Comparison of ENCODE assay signal across 23 cellular contexts in genomic region chr10:13770760-13771493, GRCh38.
A peak's percentile ranks its signal among the peaks of the same experiment; 100 is the strongest.
DNase-seq lines count a peak whose midpoint lies in the region; ATAC-seq, FAIRE-seq and TF ChIP-seq lines count a peak whose summit lies in the region.
"Had no signal": no experiment of that assay in that cellular context is flagged by ENCODE, and none has a peak within 500 bp of the region (broad histone marks: within the 10 kb centered on the region; RNA-seq: fewer than 3 reads in every experiment).

No MANE protein-coding gene starts in this region.

- no peaks in the 10 kb centered on the region for H3K9me3 Mint-ChIP-seq in MCF 10A (ENCODE audit: unreplicated experiment)
- H3K9me3 Mint-ChIP-seq: H9 had no signal

- H3K79me2 ChIP-seq in mammary epithelial cell (ENCODE audit: insufficient read depth, low read length): no peaks in the 10 kb centered on the region

- H3K36me3 ChIP-seq in mammary epithelial cell (ENCODE audit: insufficient read depth, low read length): no peaks in the 10 kb centered on the region
- no peaks in the 10 kb centered on the region for H3K36me3 ChIP-seq in kidney (ENCODE audit: control insufficient read depth in 1 of 2, insufficient read depth in 2 of 2, low read length in 2 of 2)
- H3K36me3 ChIP-seq: MG63 had no signal

- no peak overlapping the region for H3K4me2 ChIP-seq in mammary epithelial cell (ENCODE audit: insufficient read depth, low read depth, low read length)
- H3K4me2 ChIP-seq: GM23338 had no signal

- no peak for DNase-seq in mammary epithelial cell
- no peak for DNase-seq in MCF 10A (ENCODE audit: unreplicated experiment)
- no peak for DNase-seq in RWPE1 (ENCODE audit: low spot score)
- DNase-seq in epithelial cell of prostate (ENCODE audit: low read depth, low spot score): no peak
- no peak for DNase-seq in GDM1 (lab: John Stamatoyannopoulos, UW)
- no peak for DNase-seq in kidney
- DNase-seq: Calu3; DMS79 treated with DMSO at 0.1 percent for 48 hours; H9; KBM-7; MG63; NCI-H2029; NCI-H446 treated with DMSO at 0.1 percent for 48 hours; NCI-H82; NK-92 treated with Interleukin-12 subunit alpha and Interleukin-12 subunit beta, amount 100 ng/mL, for 24 hours; RPMI8226; SHP77 treated with DMSO at 0.1 percent for 48 hours had no signal

- H2AFZ ChIP-seq in mammary epithelial cell (ENCODE audit: low read depth, low read length): no peak overlapping the region
- H2AFZ ChIP-seq: GM23338 had no signal

- ATAC-seq in HG03095 (IDR thresholded peaks at IDR 0.05; ENCODE audit: unreplicated experiment) (no peak), GM19395 (IDR thresholded peaks at IDR 0.05; ENCODE audit: unreplicated experiment) (no peak)
- ATAC-seq: GM23338 had no signal

- H3K27me3 ChIP-seq in mammary epithelial cell (ENCODE audit: insufficient read depth, low read length): no peaks in the 10 kb centered on the region
- H3K27me3 ChIP-seq: MG63 had no signal

- no peaks in the 10 kb centered on the region for H3K9me3 ChIP-seq in mammary epithelial cell (replicated peaks; ENCODE audit: insufficient read depth, low read length)
- no peaks in the 10 kb centered on the region for H3K9me3 ChIP-seq in kidney (ENCODE audit: control insufficient read depth in 1 of 2, low read length in 2 of 2)

- intact Hi-C loops in mammary epithelial cell (cut with micrococcal nuclease): loop anchor here (1.0 to 2.0 kb wide), 3 partner anchors 13 to 63 kb away; no protein-coding TSS in a partner anchor
- intact Hi-C loops in MCF 10A (cut with micrococcal nuclease): no loop called here
- intact Hi-C loops in kidney (cut with DNase I): no loop called here

- CTCF ChIA-PET in mammary epithelial cell (lab: Charles Lee; ENCODE audit: low non-redundant PET): no interaction called here
- CTCF ChIA-PET in MCF 10A (lab: Yijun Ruan, JAX): interaction anchor here (0.6 to 1.6 kb wide), 6 partner anchors 12 to 400 kb away, joined by 3 to 6 read pairs (median 4); no protein-coding TSS in a partner anchor
- CTCF ChIA-PET in RWPE1 (lab: Yijun Ruan, JAX): interaction anchor here (0.6 to 0.8 kb wide), 3 partner anchors 21 to 239 kb away, joined by 3 to 5 read pairs (median 3); no protein-coding TSS in a partner anchor

- H3K9ac ChIP-seq in mammary epithelial cell (ENCODE audit: insufficient read depth, low read length): no peak overlapping the region
- H3K9ac ChIP-seq in kidney (ENCODE audit: low read length in 2 of 2): no peak overlapping the region

- H3K36me3 Mint-ChIP-seq in MCF 10A (ENCODE audit: insufficient read depth, unreplicated experiment): no peaks in the 10 kb centered on the region

- BruUV-seq in mammary epithelial cell (replicated peaks; lab: Mats Ljungman, UMichigan) (no TSS peak), MCF 10A (replicated peaks; lab: Mats Ljungman, UMichigan) (no TSS peak)

- 77% methylated on average over 4 of the region's 4 CpGs for WGBS in mammary epithelial cell (ENCODE audit: low coverage, missing lambda C conversion rate)

- H3K27ac ChIP-seq in mammary epithelial cell (ENCODE audit: insufficient read depth, low read depth, low read length) (peak overlapping the region; percentile 26), RWPE1 (peak overlapping the region; percentile 76), epithelial cell of prostate (peak overlapping the region; percentile 35), kidney (ENCODE audit: low read depth in 2 of 2, low read length in 2 of 2) (no peak overlapping the region)
- H3K27ac ChIP-seq: 22Rv1, HL-60 had no signal

- POLR2A ChIA-PET in MCF 10A (lab: Yijun Ruan, JAX): interaction anchor here (0.8 to 1.1 kb wide), 2 partner anchors 105 to 111 kb away, joined by 3 to 4 read pairs; no protein-coding TSS in a partner anchor
- POLR2A ChIA-PET in RWPE1 (lab: Yijun Ruan, JAX; ENCODE audit: low non-redundant PET): no interaction called here

- peaks cover 26% of the 10 kb centered on the region for H3K4me1 Mint-ChIP-seq in MCF 10A (ENCODE audit: insufficient read depth, unreplicated experiment)

- H4K20me1 ChIP-seq in mammary epithelial cell (ENCODE audit: insufficient read depth, low read length): no peaks in the 10 kb centered on the region

- no peak overlapping the region for H3K27ac Mint-ChIP-seq in MCF 10A (ENCODE audit: low read depth, unreplicated experiment)
- H3K27ac Mint-ChIP-seq: B cell, GM23338, H9 had no signal

- H3K4me3 ChIP-seq in mammary epithelial cell (replicated peaks in 1 of 3; ENCODE audit: insufficient read depth in 1 of 3, low read depth in 2 of 3, low read length in 3 of 3) (no peak overlapping the region), kidney (ENCODE audit: low read length in 2 of 2) (no peak overlapping the region)
- H3K4me3 ChIP-seq: GM23338, MG63 had no signal

- H3K27me3 Mint-ChIP-seq in MCF 10A (ENCODE audit: insufficient read depth, unreplicated experiment): no peaks in the 10 kb centered on the region

- no peak for FAIRE-seq in kidney (lab: Jason Lieb, UNC)

- in situ Hi-C loops in mammary epithelial cell (cut with MboI; ENCODE audit: low sequenced_read_pairs in 2 of 2): loop anchor here in 1 of 2 donors (5.0 to 10.0 kb wide), 2 partner anchors 59 to 396 kb away; no protein-coding TSS in a partner anchor

- dilution Hi-C loops in mammary epithelial cell (cut with HindIII; ENCODE audit: low sequenced_read_pairs): loop anchor here (5.0 kb wide), 1 partner anchor 104 kb away; no protein-coding TSS in a partner anchor

- H3K4me1 ChIP-seq in mammary epithelial cell (ENCODE audit: insufficient read depth, low read length) (peaks cover 47% of the 10 kb centered on the region), kidney (ENCODE audit: control insufficient read depth in 1 of 2, insufficient read depth in 1 of 2, low read depth in 1 of 2, low read length in 2 of 2) (peaks cover 6% of the 10 kb centered on the region in 2 donors)

- TF ChIP-seq CTCF in mammary epithelial cell (conservative IDR thresholded peaks at IDR 0.05 in 1 of 2, IDR thresholded peaks at IDR 0.05 in 1 of 2; ENCODE audit: extremely low read depth in 1 of 2, insufficient read depth in 1 of 2, low read depth in 1 of 2, low read length in 2 of 2) (no peak), MCF 10A (IDR thresholded peaks at IDR 0.05; ENCODE audit: unreplicated experiment) (no peak), RWPE1 (conservative IDR thresholded peaks at IDR 0.05; ENCODE audit: low read depth) (no peak), kidney (IDR thresholded peaks at IDR 0.05; ENCODE audit: borderline replicate concordance, extremely low read depth, insufficient read depth) (no peak)

- H3K4me3 Mint-ChIP-seq in MCF 10A (ENCODE audit: unreplicated experiment): no peak overlapping the region
- H3K4me3 Mint-ChIP-seq: B cell, GM23338, H9 had no signal

Comparison
In these comparisons a context has a peak if more than half of its experiments do, and no peak if none do; other contexts are left out.
1. H3K27ac ChIP-seq: peak in mammary epithelial cell (single experiment), RWPE1 (single experiment) and epithelial cell of prostate (single experiment); none in kidney (0 of 2).